Comparison of ENCODE assay signal across 28 cellular contexts in the genomic region with DNA sequence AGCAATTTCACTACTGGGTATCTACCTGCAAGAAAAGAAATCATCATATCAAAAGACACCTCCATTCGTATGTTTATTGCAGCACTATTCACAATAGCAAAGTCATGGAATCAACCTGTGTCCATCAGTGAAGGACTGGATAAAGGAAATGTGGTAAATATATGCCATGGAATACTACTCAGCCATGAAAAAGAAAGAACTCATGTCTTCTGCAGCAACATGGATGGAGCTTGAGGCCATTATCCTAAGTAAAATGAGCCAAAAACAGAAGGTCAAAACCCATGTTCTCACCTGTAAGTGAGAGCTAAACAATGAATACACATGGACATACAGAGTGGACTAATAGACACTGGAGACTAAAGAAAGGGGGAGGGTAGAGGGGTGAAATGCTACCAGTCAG.
"Had no signal": no experiment of that assay in that cellular context is flagged by ENCODE, and none has a peak within 500 bp of the region (broad histone marks: within the 10 kb centered on the region; RNA-seq: fewer than 3 reads in every experiment).

No MANE protein-coding gene starts in this region.

- DNase-seq: cortex of kidney; dermis blood vessel endothelial cell; dorsolateral prefrontal cortex; effector CD4-positive, alpha-beta T cell; effector CD8-positive, alpha-beta T cell; effector memory CD4-positive, alpha-beta T cell; effector memory CD8-positive, alpha-beta T cell; endodermal cell; erythroblast; esophagus squamous epithelium; foreskin fibroblast; foreskin keratinocyte; foreskin melanocyte; gastrocnemius medialis; glutamatergic neuron; head of caudate nucleus; heart left ventricle; heart right ventricle; hippocampal formation had no signal

- H3K9me3 ChIP-seq: esophagus muscularis mucosa, esophagus squamous epithelium, gastrocnemius medialis, gastroesophageal sphincter, heart left ventricle had no signal

- H2AFZ ChIP-seq: hepatocyte had no signal

- H3K27me3 ChIP-seq: gastrocnemius medialis, heart left ventricle, heart right ventricle had no signal

- FAIRE-seq: endometrium, endothelial cell of umbilical vein, frontal cortex had no signal

- H3K4me2 ChIP-seq: hepatocyte had no signal

- H3K79me2 ChIP-seq: hepatocyte had no signal

- H3K4me3 ChIP-seq: coronary artery, dorsolateral prefrontal cortex, esophagus muscularis mucosa, esophagus squamous epithelium, gastrocnemius medialis, gastroesophageal sphincter, heart left ventricle, heart right ventricle, hepatocyte had no signal

- H3K36me3 ChIP-seq: esophagus muscularis mucosa, esophagus squamous epithelium, gastrocnemius medialis, gastroesophageal sphincter, heart left ventricle, heart right ventricle had no signal

- H3K27ac ChIP-seq: coronary artery, dorsolateral prefrontal cortex, epithelial cell of prostate, esophagus muscularis mucosa, esophagus squamous epithelium, foreskin keratinocyte, gastrocnemius medialis, gastroesophageal sphincter, heart left ventricle, heart right ventricle, hepatocyte had no signal

- H3K4me1 ChIP-seq: esophagus muscularis mucosa, esophagus squamous epithelium, gastrocnemius medialis, gastroesophageal sphincter, heart left ventricle, heart right ventricle had no signal

- ATAC-seq: effector memory CD8-positive, alpha-beta T cell; esophagus mucosa; foreskin keratinocyte; gastrocnemius medialis; gastroesophageal sphincter; heart left ventricle; heart right ventricle had no signal
